Comparison of ENCODE assay signal across 1 cellular context in the genomic region with DNA sequence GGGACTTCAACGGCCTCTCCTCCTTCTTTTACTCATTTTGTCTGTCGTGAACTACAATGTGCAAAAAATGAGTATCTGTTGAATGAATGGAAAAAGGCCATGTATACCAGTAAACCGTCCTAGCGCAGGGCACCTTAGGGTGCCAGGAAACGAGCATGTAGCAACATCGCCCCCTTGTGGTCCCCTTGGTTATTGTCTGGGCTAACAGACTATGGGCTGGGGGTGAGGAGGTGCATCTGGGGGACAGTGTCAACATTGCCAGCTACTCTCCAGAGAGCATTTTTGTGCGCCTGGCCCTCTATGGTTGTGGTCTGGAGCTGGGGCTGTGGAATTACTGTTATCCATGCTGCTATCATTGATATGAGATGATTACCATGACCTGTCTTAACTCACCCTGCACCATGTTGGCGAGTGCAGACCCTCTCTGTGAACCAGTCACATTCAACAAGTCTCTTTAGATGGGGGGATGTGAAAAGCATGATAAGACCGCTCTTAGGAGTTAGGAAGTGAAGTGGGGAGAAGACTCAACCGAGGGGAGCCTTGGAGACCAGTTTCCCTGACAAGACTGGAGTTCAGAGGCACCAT.
TF ChIP-seq lines count a peak whose summit lies in the region.

No MANE protein-coding gene starts in this region.

TF ChIP-seq in SK-N-SH treated with all-trans-retinoic acid at 6 μM for 48 hours, 23 proteins besides CTCF, POLR2A, EP300 and RAD21 (continued from another document):
- TF ChIP-seq, protein P1, sequence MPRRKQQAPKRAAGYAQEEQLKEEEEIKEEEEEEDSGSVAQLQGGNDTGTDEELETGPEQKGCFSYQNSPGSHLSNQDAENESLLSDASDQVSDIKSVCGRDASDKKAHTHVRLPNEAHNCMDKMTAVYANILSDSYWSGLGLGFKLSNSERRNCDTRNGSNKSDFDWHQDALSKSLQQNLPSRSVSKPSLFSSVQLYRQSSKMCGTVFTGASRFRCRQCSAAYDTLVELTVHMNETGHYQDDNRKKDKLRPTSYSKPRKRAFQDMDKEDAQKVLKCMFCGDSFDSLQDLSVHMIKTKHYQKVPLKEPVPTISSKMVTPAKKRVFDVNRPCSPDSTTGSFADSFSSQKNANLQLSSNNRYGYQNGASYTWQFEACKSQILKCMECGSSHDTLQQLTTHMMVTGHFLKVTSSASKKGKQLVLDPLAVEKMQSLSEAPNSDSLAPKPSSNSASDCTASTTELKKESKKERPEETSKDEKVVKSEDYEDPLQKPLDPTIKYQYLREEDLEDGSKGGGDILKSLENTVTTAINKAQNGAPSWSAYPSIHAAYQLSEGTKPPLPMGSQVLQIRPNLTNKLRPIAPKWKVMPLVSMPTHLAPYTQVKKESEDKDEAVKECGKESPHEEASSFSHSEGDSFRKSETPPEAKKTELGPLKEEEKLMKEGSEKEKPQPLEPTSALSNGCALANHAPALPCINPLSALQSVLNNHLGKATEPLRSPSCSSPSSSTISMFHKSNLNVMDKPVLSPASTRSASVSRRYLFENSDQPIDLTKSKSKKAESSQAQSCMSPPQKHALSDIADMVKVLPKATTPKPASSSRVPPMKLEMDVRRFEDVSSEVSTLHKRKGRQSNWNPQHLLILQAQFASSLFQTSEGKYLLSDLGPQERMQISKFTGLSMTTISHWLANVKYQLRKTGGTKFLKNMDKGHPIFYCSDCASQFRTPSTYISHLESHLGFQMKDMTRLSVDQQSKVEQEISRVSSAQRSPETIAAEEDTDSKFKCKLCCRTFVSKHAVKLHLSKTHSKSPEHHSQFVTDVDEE (CRISPR knock-in tag; IDR thresholded peaks at IDR 0.05): no peak
- TF ChIP-seq PATZ1 (CRISPR knock-in tag; IDR thresholded peaks at IDR 0.05; ENCODE audit: borderline replicate concordance): no peak
- TF ChIP-seq ZC3H10 (CRISPR knock-in tag; IDR thresholded peaks at IDR 0.05): no peak
- TF ChIP-seq GLIS3 (CRISPR knock-in tag; IDR thresholded peaks at IDR 0.05): no peak
- no peak for TF ChIP-seq ZNF70 (CRISPR knock-in tag; IDR thresholded peaks at IDR 0.05)
- no peak for TF ChIP-seq ZNF8 (CRISPR knock-in tag; IDR thresholded peaks at IDR 0.05)
- no peak for TF ChIP-seq ARNTL (CRISPR knock-in tag; IDR thresholded peaks at IDR 0.05; ENCODE audit: borderline replicate concordance, low read depth)
- TF ChIP-seq ISL1 (CRISPR knock-in tag; IDR thresholded peaks at IDR 0.05): no peak
- TF ChIP-seq BACH2 (CRISPR knock-in tag; IDR thresholded peaks at IDR 0.05; ENCODE audit: borderline replicate concordance): no peak
TF ChIP-seq in SK-N-SH treated with all-trans-retinoic acid at 6 μM for 48 hours: peak in this region for 0.
